In genomic region chr18:26394047-26394654, GRCh38 we compare ENCODE assay signal across 29 cellular contexts.
"Had no signal": no experiment of that assay in that cellular context is flagged by ENCODE, and none has a peak within 500 bp of the region (broad histone marks: within the 10 kb centered on the region; RNA-seq: fewer than 3 reads in every experiment).

No MANE protein-coding gene starts in this region.

- H3K4me3 ChIP-seq: adrenal gland, body of pancreas, gastroesophageal sphincter, heart right ventricle had no signal

- H3K9me3 ChIP-seq: adrenal gland, body of pancreas, gastroesophageal sphincter, heart right ventricle had no signal

- H3K36me3 ChIP-seq: adrenal gland had no signal

- FAIRE-seq: colon, endothelial cell of umbilical vein had no signal

- H3K27ac ChIP-seq: adrenal gland, body of pancreas, epithelial cell of prostate, gastroesophageal sphincter, heart right ventricle had no signal

- H3K4me1 ChIP-seq: adrenal gland, body of pancreas, gastroesophageal sphincter, heart right ventricle had no signal

- ATAC-seq: activated CD4-positive, alpha-beta T cell treated with anti-CD3 and anti-CD28 coated beads for 36 hours; activated CD8-positive, alpha-beta memory T cell treated with anti-CD3 and anti-CD28 coated beads, Interleukin-2, amount 10 ng/mL, durations not matched to agents 7 days and 5 days; activated CD8-positive, alpha-beta T cell treated with anti-CD3 and anti-CD28 coated beads, Interleukin-2, amount 10 ng/mL, durations not matched to agents 7 days and 5 days; activated naive CD8-positive, alpha-beta T cell treated with anti-CD3 and anti-CD28 coated beads, Interleukin-2, amount 50 U/mL, for 24 hours; body of pancreas; effector memory CD8-positive, alpha-beta T cell; gastroesophageal sphincter; heart right ventricle had no signal

- DNase-seq: activated CD4-positive, alpha-beta memory T cell treated with anti-CD3 and anti-CD28 coated beads for 36 hours; activated CD4-positive, alpha-beta T cell treated with anti-CD3 and anti-CD28 coated beads for 36 hours; activated CD4-positive, alpha-beta T cell treated with anti-CD3 and anti-CD28 coated beads, Interleukin-2, amount 10 ng/mL, durations not matched to agents 24 days and 14 days; activated CD4-positive, CD25-positive, alpha-beta regulatory T cell; activated CD4-positive, CD25-positive, alpha-beta regulatory T cell treated with anti-CD3 and anti-CD28 coated beads, Interleukin-2, amount 50 U/mL, for 72 hours; activated CD8-positive, alpha-beta memory T cell treated with anti-CD3 and anti-CD28 coated beads, Interleukin-2, amount 10 ng/mL, durations not matched to agents 7 days and 5 days; activated CD8-positive, alpha-beta memory T cell treated with anti-CD3 and anti-CD28 coated beads, Interleukin-2, amount 50 U/mL, for 4 hours; activated CD8-positive, alpha-beta T cell treated with anti-CD3 and anti-CD28 coated beads, Interleukin-2, amount 10 ng/mL, durations not matched to agents 7 days and 5 days; activated effector memory CD4-positive, alpha-beta T cell treated with anti-CD3 and anti-CD28 coated beads, Interleukin-2, amount 50 U/mL, for 16 hours; activated naive CD4-positive, alpha-beta T cell treated with anti-CD3 and anti-CD28 coated beads for 36 hours; activated naive CD8-positive, alpha-beta T cell treated with anti-CD3 and anti-CD28 coated beads for 36 hours; activated naive CD8-positive, alpha-beta T cell treated with anti-CD3 and anti-CD28 coated beads, Interleukin-2, amount 50 U/mL, for 24 hours; activated T-cell treated with anti-CD3 and anti-CD28 coated beads, Interleukin-2, amount 50 U/mL, for 1 hour; activated T-cell treated with anti-CD3 and anti-CD28 coated beads, Interleukin-2, amount 50 U/mL, for 48 hours; adrenal gland; amygdala; aorta; body of pancreas; cortex of kidney; dermis blood vessel endothelial cell; effector CD4-positive, alpha-beta T cell; effector memory CD8-positive, alpha-beta T cell; foreskin melanocyte; heart right ventricle; T-helper 2 cell had no signal

- H3K27me3 ChIP-seq: adrenal gland, body of pancreas, gastroesophageal sphincter, heart right ventricle had no signal
